Comparison of ENCODE assay signal across 1 cellular context in genomic region chr4:142519342-142519741, GRCh38.
TF ChIP-seq lines count a peak whose summit lies in the region.

No MANE protein-coding gene starts in this region.

TF ChIP-seq in A549, 52 proteins besides CTCF, POLR2A, EP300 and RAD21 (continued from another document):
- TF ChIP-seq, protein P1, sequence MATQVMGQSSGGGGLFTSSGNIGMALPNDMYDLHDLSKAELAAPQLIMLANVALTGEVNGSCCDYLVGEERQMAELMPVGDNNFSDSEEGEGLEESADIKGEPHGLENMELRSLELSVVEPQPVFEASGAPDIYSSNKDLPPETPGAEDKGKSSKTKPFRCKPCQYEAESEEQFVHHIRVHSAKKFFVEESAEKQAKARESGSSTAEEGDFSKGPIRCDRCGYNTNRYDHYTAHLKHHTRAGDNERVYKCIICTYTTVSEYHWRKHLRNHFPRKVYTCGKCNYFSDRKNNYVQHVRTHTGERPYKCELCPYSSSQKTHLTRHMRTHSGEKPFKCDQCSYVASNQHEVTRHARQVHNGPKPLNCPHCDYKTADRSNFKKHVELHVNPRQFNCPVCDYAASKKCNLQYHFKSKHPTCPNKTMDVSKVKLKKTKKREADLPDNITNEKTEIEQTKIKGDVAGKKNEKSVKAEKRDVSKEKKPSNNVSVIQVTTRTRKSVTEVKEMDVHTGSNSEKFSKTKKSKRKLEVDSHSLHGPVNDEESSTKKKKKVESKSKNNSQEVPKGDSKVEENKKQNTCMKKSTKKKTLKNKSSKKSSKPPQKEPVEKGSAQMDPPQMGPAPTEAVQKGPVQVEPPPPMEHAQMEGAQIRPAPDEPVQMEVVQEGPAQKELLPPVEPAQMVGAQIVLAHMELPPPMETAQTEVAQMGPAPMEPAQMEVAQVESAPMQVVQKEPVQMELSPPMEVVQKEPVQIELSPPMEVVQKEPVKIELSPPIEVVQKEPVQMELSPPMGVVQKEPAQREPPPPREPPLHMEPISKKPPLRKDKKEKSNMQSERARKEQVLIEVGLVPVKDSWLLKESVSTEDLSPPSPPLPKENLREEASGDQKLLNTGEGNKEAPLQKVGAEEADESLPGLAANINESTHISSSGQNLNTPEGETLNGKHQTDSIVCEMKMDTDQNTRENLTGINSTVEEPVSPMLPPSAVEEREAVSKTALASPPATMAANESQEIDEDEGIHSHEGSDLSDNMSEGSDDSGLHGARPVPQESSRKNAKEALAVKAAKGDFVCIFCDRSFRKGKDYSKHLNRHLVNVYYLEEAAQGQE (IDR thresholded peaks at IDR 0.05), result no peak
- 0 out of 2 replicates have a peak, but pooled peaks have one; percentile 26 for TF ChIP-seq FOSL2 (IDR thresholded peaks at IDR 0.05)
- TF ChIP-seq FOSL2 (CRISPR knock-in tag; IDR thresholded peaks at IDR 0.05), result peak; percentile 43; the same call in 1 of the 2 replicates
- TF ChIP-seq KDM1A (IDR thresholded peaks at IDR 0.05; ENCODE audit: low read depth), result no peak
- TF ChIP-seq NFE2L2 (conservative IDR thresholded peaks at IDR 0.05; ENCODE audit: low read length), result no peak
